10 cellular contexts compared by ENCODE assay signal in the genomic region with DNA sequence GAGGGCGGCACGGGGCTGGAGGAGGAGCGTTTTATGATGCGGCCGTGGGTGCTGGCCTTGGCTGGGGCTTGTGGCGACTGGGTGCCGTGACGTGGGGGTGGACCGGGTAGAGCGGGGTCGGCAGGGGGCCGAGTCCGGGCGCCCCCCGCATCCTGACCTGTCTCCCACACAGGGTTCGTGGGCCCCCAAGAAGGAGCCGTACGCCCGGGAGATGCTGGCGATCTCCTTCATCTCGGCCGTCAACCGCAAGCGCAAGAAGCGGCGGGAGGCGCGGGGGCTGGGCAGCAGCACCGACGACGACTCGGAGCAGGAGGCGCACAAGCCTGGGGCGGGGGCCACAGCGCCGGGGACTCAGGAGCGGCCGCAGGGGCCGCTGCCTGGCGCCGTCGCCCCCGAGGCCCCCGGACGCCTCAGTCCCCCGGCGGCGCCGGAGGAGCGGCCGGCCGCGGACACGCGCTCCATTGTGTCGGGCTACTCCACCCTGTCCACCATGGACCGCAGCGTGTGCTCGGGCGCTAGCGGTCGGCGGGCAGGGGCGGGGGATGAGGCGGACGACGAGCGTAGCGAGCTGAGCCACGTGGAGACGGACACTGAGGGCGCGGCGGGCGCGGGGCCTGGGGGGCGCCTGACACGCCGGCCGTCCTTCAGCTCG.
DNase-seq lines count a peak whose midpoint lies in the region; ATAC-seq and TF ChIP-seq lines count a peak whose summit lies in the region.
"Had no signal": no experiment of that assay in that cellular context is flagged by ENCODE, and none has a peak within 500 bp of the region (broad histone marks: within the 10 kb centered on the region; RNA-seq: fewer than 3 reads in every experiment).

No MANE protein-coding gene starts in this region.

- no peaks in the 10 kb centered on the region for H3K9me3 Mint-ChIP-seq in H9
- no peaks in the 10 kb centered on the region for H3K9me3 Mint-ChIP-seq in activated naive CD8-positive, alpha-beta T cell treated with anti-CD3 and anti-CD28 coated beads, Interleukin-2, amount 10 ng/mL, durations not matched to agents 7 days and 5 days

- H3K4me2 ChIP-seq in H9 (ENCODE audit: insufficient read depth, insufficient read length, low read length) (peak overlapping the region; percentile 67), smooth muscle cell (peak overlapping the region; percentile 87)
- H3K4me2 ChIP-seq: KMS-11 had no signal

- H3K9ac ChIP-seq in H9 (ENCODE audit: extremely low read depth, insufficient read length, low read length) (no peak overlapping the region), iPS-15b (ENCODE audit: low read depth, low read length) (no peak overlapping the region), smooth muscle cell (ENCODE audit: low read depth) (no peak overlapping the region)
- H3K9ac ChIP-seq: KMS-11 had no signal

- POLR2A ChIA-PET in activated naive CD8-positive, alpha-beta T cell treated with anti-CD3 and anti-CD28 coated beads, Interleukin-2, amount 10 ng/mL, durations not matched to agents 7 days and 5 days (lab: Charles Lee), result no interaction called here

- H3K79me2 ChIP-seq in H9 (ENCODE audit: insufficient read depth, low read length) (no peaks in the 10 kb centered on the region), smooth muscle cell (ENCODE audit: low read depth) (no peaks in the 10 kb centered on the region)

- TF ChIP-seq CTCF in H9 (conservative IDR thresholded peaks at IDR 0.05), result no peak
- TF ChIP-seq CTCF in smooth muscle cell (IDR thresholded peaks at IDR 0.05; ENCODE audit: borderline replicate concordance, insufficient read depth, poor library complexity, severe bottlenecking), result no peak
- no peak for TF ChIP-seq CTCF in transverse colon (IDR thresholded peaks at IDR 0.05)

- H3K27me3 Mint-ChIP-seq in H9 (ENCODE audit: low read depth), result peaks cover 37% of the 10 kb centered on the region
- H3K27me3 Mint-ChIP-seq in activated naive CD8-positive, alpha-beta T cell treated with anti-CD3 and anti-CD28 coated beads, Interleukin-2, amount 10 ng/mL, durations not matched to agents 7 days and 5 days, result peaks cover 38% of the 10 kb centered on the region

- H4K8ac ChIP-seq in H9 (replicated peaks; ENCODE audit: insufficient read length, low read depth, low read length), result no peak overlapping the region

- peaks cover 18% of the 10 kb centered on the region for H3K23me2 ChIP-seq in H9 (ENCODE audit: insufficient read length, low read depth, low read length, poor library complexity, severe bottlenecking)

- H3F3A ChIP-seq in smooth muscle cell (ENCODE audit: low read depth), result no peaks in the 10 kb centered on the region

- H3K4me3 ChIP-seq in iPS-15b (ENCODE audit: low read depth, low read length) (peak overlapping the region; percentile 46), smooth muscle cell (peak overlapping the region; percentile 44), transverse colon (peak overlapping the region in 2 of 4 donors; percentile 18 to 39)

- intact Hi-C loops in transverse colon (cut with DNase I; ENCODE audit: low total_unique reads), result no loop called here

- H3K79me1 ChIP-seq in H9 (ENCODE audit: insufficient read depth, low read depth, low read length, poor library complexity, severe bottlenecking), result no peaks in the 10 kb centered on the region

- in situ Hi-C loops in transverse colon (cut with MboI; ENCODE audit: low pct_ligation_motif_present in 1 of 4, low pct_unique_long_range_greater_than_20kb in 1 of 4, low sequenced_read_pairs in 3 of 4), result no loop called here

- H3K27me3 ChIP-seq in H9 (ENCODE audit: insufficient read depth, low read length) (no peaks in the 10 kb centered on the region; the same call in 1 of the 2 replicates), iPS-15b (ENCODE audit: control insufficient read depth, insufficient read depth, low read length) (peaks cover 14% of the 10 kb centered on the region), smooth muscle cell (ENCODE audit: low read depth) (no peaks in the 10 kb centered on the region), transverse colon (peaks cover 36% of the 10 kb centered on the region)

- peak; percentile 78 for DNase-seq in H9
- no peak for DNase-seq in activated naive CD8-positive, alpha-beta T cell treated with anti-CD3 and anti-CD28 coated beads, Interleukin-2, amount 10 ng/mL, durations not matched to agents 7 days and 5 days
- DNase-seq in smooth muscle cell (lab: John Stamatoyannopoulos, UW; ENCODE audit: unreplicated experiment), result no peak
- DNase-seq in transverse colon, result no peak
- no peak for DNase-seq in CD1c-positive myeloid dendritic cell (ENCODE audit: extremely low spot score)
- no peak for DNase-seq in HK-2 (ENCODE audit: unreplicated experiment)
- DNase-seq: T1000 had no signal

- H3K23ac ChIP-seq in H9 (ENCODE audit: insufficient read length, low read depth, low read length), result no peak overlapping the region

- H3K4ac ChIP-seq in H9 (ENCODE audit: low read depth, low read length), result no peak overlapping the region

- ATAC-seq in activated naive CD8-positive, alpha-beta T cell treated with anti-CD3 and anti-CD28 coated beads, Interleukin-2, amount 10 ng/mL, durations not matched to agents 7 days and 5 days (ENCODE audit: low read depth), result peak; percentile 10
- no peak for ATAC-seq in HG02981 (IDR thresholded peaks at IDR 0.05; ENCODE audit: unreplicated experiment)

- H2BK120ac ChIP-seq in H9 (ENCODE audit: low read depth, low read length, poor library complexity, severe bottlenecking), result no peak overlapping the region

- no peak overlapping the region for H4K5ac ChIP-seq in H9 (ENCODE audit: insufficient read length, low read depth, low read length)

- H3K14ac ChIP-seq in H9 (ENCODE audit: insufficient read depth, low read length), result peak overlapping the region; percentile 85; the same call in 1 of the 2 replicates

- H2AFZ ChIP-seq in H9 (ENCODE audit: low read length) (no peak overlapping the region), smooth muscle cell (ENCODE audit: low read depth) (no peak overlapping the region)

- WGBS in H9 (ENCODE audit: extremely low coverage, insufficient read length, low lambda C conversion rate), result no CpG with 5 or more reads among the region's 81 CpGs
- WGBS in smooth muscle cell (ENCODE audit: low lambda C conversion rate), result 1% methylated on average over 49 of the region's 81 CpGs
- WGBS in transverse colon (ENCODE audit: low coverage in 1 of 2), 2 donors, result 36% methylated on average over 40 of the region's 81 CpGs; no CpG with 5 or more reads in 1 of the 2 donors

- TF ChIP-seq POLR2A in transverse colon (IDR thresholded peaks at IDR 0.05), result no peak

- no peak overlapping the region for H2BK15ac ChIP-seq in H9 (ENCODE audit: low read depth, low read length)

- H3K4me3 Mint-ChIP-seq in H9, result peak overlapping the region; percentile 61 to 84
- H3K4me3 Mint-ChIP-seq in activated naive CD8-positive, alpha-beta T cell treated with anti-CD3 and anti-CD28 coated beads, Interleukin-2, amount 10 ng/mL, durations not matched to agents 7 days and 5 days, result peak overlapping the region; percentile 68

- peak overlapping the region; percentile 32 for H3K18ac ChIP-seq in H9 (ENCODE audit: insufficient read length, low read depth, low read length)

- H2BK12ac ChIP-seq in H9 (ENCODE audit: insufficient read length, low read depth, low read length), result no peak overlapping the region

- H3K27ac ChIP-seq in H9 (ENCODE audit: insufficient read length, low read depth, low read length) (no peak overlapping the region), smooth muscle cell (ENCODE audit: low read depth) (no peak overlapping the region), transverse colon (no peak overlapping the region)
- H3K27ac ChIP-seq: KMS-11 had no signal

- no peak overlapping the region for H4K91ac ChIP-seq in H9 (ENCODE audit: insufficient read length, low read depth, low read length)

- H2AK5ac ChIP-seq in H9 (ENCODE audit: insufficient read length, low read length), result no peak overlapping the region

- no peak for TF ChIP-seq EP300 in transverse colon (IDR thresholded peaks at IDR 0.05; ENCODE audit: low read depth)

- H3K9me3 ChIP-seq in H9 (ENCODE audit: control insufficient read depth, low read depth, low read length) (no peaks in the 10 kb centered on the region), iPS-15b (ENCODE audit: control insufficient read depth, insufficient read depth, low read length) (no peaks in the 10 kb centered on the region), smooth muscle cell (replicated peaks; ENCODE audit: low read depth) (no peaks in the 10 kb centered on the region), transverse colon (no peaks in the 10 kb centered on the region)

- H2BK20ac ChIP-seq in H9 (ENCODE audit: low read depth, low read length, poor library complexity, severe bottlenecking), result no peak overlapping the region

- H2BK5ac ChIP-seq in H9 (ENCODE audit: insufficient read length, low read length), result no peak overlapping the region

- H3K27ac Mint-ChIP-seq in H9, result peak overlapping the region in 1 of 3 experiments; percentile 36; a peak in 1 of 7 replicates
- H3K27ac Mint-ChIP-seq in activated naive CD8-positive, alpha-beta T cell treated with anti-CD3 and anti-CD28 coated beads, Interleukin-2, amount 10 ng/mL, durations not matched to agents 7 days and 5 days, result peak overlapping the region; percentile 74

- H3K4me1 Mint-ChIP-seq in H9, result peaks cover 35 to 41% of the 10 kb centered on the region in 2 experiments
- peaks cover 8% of the 10 kb centered on the region for H3K4me1 Mint-ChIP-seq in activated naive CD8-positive, alpha-beta T cell treated with anti-CD3 and anti-CD28 coated beads, Interleukin-2, amount 10 ng/mL, durations not matched to agents 7 days and 5 days

- H3K36me3 ChIP-seq in iPS-15b (ENCODE audit: control insufficient read depth, insufficient read depth, low read length) (no peaks in the 10 kb centered on the region), smooth muscle cell (ENCODE audit: low read depth) (no peaks in the 10 kb centered on the region), transverse colon (peaks cover 0 to 5% (median 0%) of the 10 kb centered on the region in 4 donors)

- no peak overlapping the region for H3T11ph ChIP-seq in H9 (ENCODE audit: low read length)

- no peaks in the 10 kb centered on the region for H4K20me1 ChIP-seq in H9 (ENCODE audit: control insufficient read depth, insufficient read depth, insufficient read length)
- H4K20me1 ChIP-seq in smooth muscle cell (ENCODE audit: low read depth), result peaks cover 61% of the 10 kb centered on the region

- H3K4me1 ChIP-seq in H9 (ENCODE audit: insufficient read depth, low read length), result peaks cover 8% of the 10 kb centered on the region; the same call in 1 of the 2 replicates
- peaks cover 6% of the 10 kb centered on the region for H3K4me1 ChIP-seq in iPS-15b (ENCODE audit: control insufficient read depth, insufficient read depth, low read length)
- peaks cover 18% of the 10 kb centered on the region for H3K4me1 ChIP-seq in smooth muscle cell (ENCODE audit: low read depth)
- peaks cover 0 to 16% (median 14%) of the 10 kb centered on the region in 4 donors for H3K4me1 ChIP-seq in transverse colon

- H3K56ac ChIP-seq in H9 (ENCODE audit: insufficient read length, low read depth, low read length), result no peak overlapping the region

- H3K36me3 Mint-ChIP-seq in H9 (ENCODE audit: insufficient read depth in 1 of 3, low read depth in 3 of 3), result peaks cover 0 to 21% (median 0%) of the 10 kb centered on the region in 3 experiments; a peak in 4 of 7 replicates
- H3K36me3 Mint-ChIP-seq in activated naive CD8-positive, alpha-beta T cell treated with anti-CD3 and anti-CD28 coated beads, Interleukin-2, amount 10 ng/mL, durations not matched to agents 7 days and 5 days, result no peaks in the 10 kb centered on the region
